ENCODE assay signal across 21 cellular contexts in genomic region chr3:155843569-155843968, GRCh38.
"Had no signal": no experiment of that assay in that cellular context is flagged by ENCODE, and none has a peak within 500 bp of the region (broad histone marks: within the 10 kb centered on the region; RNA-seq: fewer than 3 reads in every experiment).

No MANE protein-coding gene starts in this region.

- H3K9me3 ChIP-seq: breast epithelium, thyroid gland, uterus had no signal

- H3K4me3 ChIP-seq: breast epithelium, dorsolateral prefrontal cortex, smooth muscle cell, thyroid gland, uterus had no signal

- FAIRE-seq: islet of Langerhans had no signal

- H3K27me3 Mint-ChIP-seq: activated CD4-positive, alpha-beta T cell treated with anti-CD3 and anti-CD28 coated beads for 36 hours; activated CD8-positive, alpha-beta T cell treated with anti-CD3 and anti-CD28 coated beads for 36 hours; natural killer cell treated with Interleukin-12 subunit alpha and Interleukin-12 subunit beta and Interleukin-15 and Interleukin-18, amount 100 ng/mL, for 72 hours; progenitor cell of endocrine pancreas had no signal

- H3K4me1 ChIP-seq: breast epithelium, uterus had no signal

- H3K27ac Mint-ChIP-seq: activated CD4-positive, alpha-beta T cell treated with anti-CD3 and anti-CD28 coated beads for 36 hours; activated CD8-positive, alpha-beta T cell treated with anti-CD3 and anti-CD28 coated beads for 36 hours; activated T-helper 1 cell treated with anti-CD3 and anti-CD28 coated beads, Interleukin-12 subunit alpha, Interleukin-12 subunit beta, Interleukin-2, Interleukin-4 antibody, amounts not matched to agents 30 ng/mL and 10 ng/mL and 1 ng/mL, durations not matched to agents 14 hours and 24 hours and 36 hours; natural killer cell treated with Interleukin-12 subunit alpha and Interleukin-12 subunit beta and Interleukin-15 and Interleukin-18, amount 100 ng/mL, for 72 hours; progenitor cell of endocrine pancreas; stimulated activated effector memory CD8-positive, alpha-beta T cell treated with anti-CD3 and anti-CD28 coated beads, Interleukin-12 subunit alpha, Interleukin-12 subunit beta, amount 100 ng/mL, for 72 hours had no signal

- DNase-seq: activated CD4-positive, alpha-beta T cell treated with anti-CD3 and anti-CD28 coated beads for 36 hours; activated CD8-positive, alpha-beta memory T cell treated with anti-CD3 and anti-CD28 coated beads, Interleukin-2, amount 50 U/mL, for 4 hours; activated CD8-positive, alpha-beta T cell treated with anti-CD3 and anti-CD28 coated beads for 36 hours; activated naive CD4-positive, alpha-beta T cell; aorta; dorsolateral prefrontal cortex; foreskin keratinocyte; head of caudate nucleus; nucleus accumbens; right cardiac atrium; thyroid gland; uterus had no signal

- H3K4me2 ChIP-seq: smooth muscle cell had no signal

- H3K4me3 Mint-ChIP-seq: activated CD4-positive, alpha-beta T cell treated with anti-CD3 and anti-CD28 coated beads for 36 hours; activated CD8-positive, alpha-beta T cell treated with anti-CD3 and anti-CD28 coated beads for 36 hours; activated T-helper 1 cell treated with anti-CD3 and anti-CD28 coated beads, Interleukin-12 subunit alpha, Interleukin-12 subunit beta, Interleukin-2, Interleukin-4 antibody, amounts not matched to agents 30 ng/mL and 10 ng/mL and 1 ng/mL, durations not matched to agents 14 hours and 24 hours and 36 hours; natural killer cell treated with Interleukin-12 subunit alpha and Interleukin-12 subunit beta and Interleukin-15 and Interleukin-18, amount 100 ng/mL, for 72 hours; stimulated activated effector memory CD8-positive, alpha-beta T cell treated with anti-CD3 and anti-CD28 coated beads, Interleukin-12 subunit alpha, Interleukin-12 subunit beta, amount 100 ng/mL, for 72 hours had no signal

- H3K9me3 Mint-ChIP-seq: activated CD8-positive, alpha-beta T cell treated with anti-CD3 and anti-CD28 coated beads for 36 hours; activated T-helper 1 cell treated with anti-CD3 and anti-CD28 coated beads, Interleukin-12 subunit alpha, Interleukin-12 subunit beta, Interleukin-2, Interleukin-4 antibody, amounts not matched to agents 30 ng/mL and 10 ng/mL and 1 ng/mL, durations not matched to agents 14 hours and 24 hours and 36 hours; natural killer cell treated with Interleukin-12 subunit alpha and Interleukin-12 subunit beta and Interleukin-15 and Interleukin-18, amount 100 ng/mL, for 72 hours; stimulated activated effector memory CD8-positive, alpha-beta T cell treated with anti-CD3 and anti-CD28 coated beads, Interleukin-12 subunit alpha, Interleukin-12 subunit beta, amount 100 ng/mL, for 72 hours had no signal

- H3K27ac ChIP-seq: breast epithelium, dorsolateral prefrontal cortex, foreskin keratinocyte, thyroid gland, uterus, VCaP had no signal

- H3K36me3 ChIP-seq: breast epithelium, thyroid gland, uterus had no signal

- H3K27me3 ChIP-seq: breast epithelium, dorsolateral prefrontal cortex, foreskin keratinocyte, thyroid gland, uterus had no signal

- ATAC-seq: activated CD4-positive, alpha-beta T cell treated with anti-CD3 and anti-CD28 coated beads for 36 hours; activated CD8-positive, alpha-beta T cell treated with anti-CD3 and anti-CD28 coated beads for 36 hours; foreskin keratinocyte; left lobe of liver; natural killer cell treated with Interleukin-12 subunit alpha and Interleukin-12 subunit beta and Interleukin-15 and Interleukin-18, amount 100 ng/mL, for 72 hours; right cardiac atrium; stimulated activated effector memory CD8-positive, alpha-beta T cell treated with anti-CD3 and anti-CD28 coated beads, Interleukin-12 subunit alpha, Interleukin-12 subunit beta, amount 100 ng/mL, for 72 hours had no signal
